In the genomic region with DNA sequence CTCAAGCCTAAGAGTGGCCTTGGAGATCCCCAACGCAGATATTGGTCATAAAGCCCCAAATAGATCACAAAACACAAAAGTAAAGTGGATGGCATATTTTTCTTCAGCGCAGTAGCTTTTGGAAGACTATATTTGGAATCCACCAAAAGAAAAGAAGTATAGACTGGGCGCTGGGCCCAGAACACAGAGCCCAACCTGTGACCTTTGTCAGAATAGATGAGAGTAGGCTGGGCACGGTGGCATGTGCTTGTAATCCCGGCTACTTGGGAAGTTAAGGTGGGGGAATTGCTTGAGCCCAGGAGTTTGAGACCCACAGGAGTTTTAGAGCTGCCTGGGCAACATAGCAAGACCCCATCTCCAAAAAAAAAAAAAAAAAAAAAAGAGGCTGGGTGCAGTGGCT, we compare ENCODE assay signal across 2 cellular contexts.
TF ChIP-seq lines count a peak whose summit lies in the region.

No MANE protein-coding gene starts in this region.

TF ChIP-seq in HepG2, 621 proteins besides CTCF, POLR2A, EP300 and RAD21:
- TF ChIP-seq RBAK (CRISPR knock-in tag; IDR thresholded peaks at IDR 0.05) = no peak
- TF ChIP-seq, protein P1, sequence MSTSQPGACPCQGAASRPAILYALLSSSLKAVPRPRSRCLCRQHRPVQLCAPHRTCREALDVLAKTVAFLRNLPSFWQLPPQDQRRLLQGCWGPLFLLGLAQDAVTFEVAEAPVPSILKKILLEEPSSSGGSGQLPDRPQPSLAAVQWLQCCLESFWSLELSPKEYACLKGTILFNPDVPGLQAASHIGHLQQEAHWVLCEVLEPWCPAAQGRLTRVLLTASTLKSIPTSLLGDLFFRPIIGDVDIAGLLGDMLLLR (CRISPR knock-in tag; IDR thresholded peaks at IDR 0.05) = no peak
- TF ChIP-seq, protein P2, sequence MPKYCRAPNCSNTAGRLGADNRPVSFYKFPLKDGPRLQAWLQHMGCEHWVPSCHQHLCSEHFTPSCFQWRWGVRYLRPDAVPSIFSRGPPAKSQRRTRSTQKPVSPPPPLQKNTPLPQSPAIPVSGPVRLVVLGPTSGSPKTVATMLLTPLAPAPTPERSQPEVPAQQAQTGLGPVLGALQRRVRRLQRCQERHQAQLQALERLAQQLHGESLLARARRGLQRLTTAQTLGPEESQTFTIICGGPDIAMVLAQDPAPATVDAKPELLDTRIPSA (CRISPR knock-in tag; IDR thresholded peaks at IDR 0.05; ENCODE audit: borderline replicate concordance) = no peak
- TF ChIP-seq MED8 (CRISPR knock-in tag; IDR thresholded peaks at IDR 0.05; ENCODE audit: insufficient replicate concordance) = no peak
- TF ChIP-seq ATRX (CRISPR knock-in tag; IDR thresholded peaks at IDR 0.05; ENCODE audit: borderline replicate concordance) = no peak
- TF ChIP-seq DMAP1 (CRISPR knock-in tag; IDR thresholded peaks at IDR 0.05) = no peak
- no peak for TF ChIP-seq GFI1 (CRISPR knock-in tag; IDR thresholded peaks at IDR 0.05; ENCODE audit: borderline replicate concordance)

TF ChIP-seq in SK-N-SH treated with all-trans-retinoic acid at 6 μM for 48 hours, 23 proteins besides CTCF, POLR2A, EP300 and RAD21:
- TF ChIP-seq, protein P3, sequence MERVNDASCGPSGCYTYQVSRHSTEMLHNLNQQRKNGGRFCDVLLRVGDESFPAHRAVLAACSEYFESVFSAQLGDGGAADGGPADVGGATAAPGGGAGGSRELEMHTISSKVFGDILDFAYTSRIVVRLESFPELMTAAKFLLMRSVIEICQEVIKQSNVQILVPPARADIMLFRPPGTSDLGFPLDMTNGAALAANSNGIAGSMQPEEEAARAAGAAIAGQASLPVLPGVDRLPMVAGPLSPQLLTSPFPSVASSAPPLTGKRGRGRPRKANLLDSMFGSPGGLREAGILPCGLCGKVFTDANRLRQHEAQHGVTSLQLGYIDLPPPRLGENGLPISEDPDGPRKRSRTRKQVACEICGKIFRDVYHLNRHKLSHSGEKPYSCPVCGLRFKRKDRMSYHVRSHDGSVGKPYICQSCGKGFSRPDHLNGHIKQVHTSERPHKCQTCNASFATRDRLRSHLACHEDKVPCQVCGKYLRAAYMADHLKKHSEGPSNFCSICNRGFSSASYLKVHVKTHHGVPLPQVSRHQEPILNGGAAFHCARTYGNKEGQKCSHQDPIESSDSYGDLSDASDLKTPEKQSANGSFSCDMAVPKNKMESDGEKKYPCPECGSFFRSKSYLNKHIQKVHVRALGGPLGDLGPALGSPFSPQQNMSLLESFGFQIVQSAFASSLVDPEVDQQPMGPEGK (CRISPR knock-in tag; IDR thresholded peaks at IDR 0.05; ENCODE audit: borderline replicate concordance) = no peak
